Comparison of ENCODE assay signal across 2 cellular contexts in genomic region chr15:52787549-52788098, GRCh38.
A peak's percentile ranks its signal among the peaks of the same experiment; 100 is the strongest.
TF ChIP-seq lines count a peak whose summit lies in the region.

No MANE protein-coding gene starts in this region.

TF ChIP-seq in HepG2, 621 proteins besides CTCF, POLR2A, EP300 and RAD21:
- TF ChIP-seq ZNF138 (CRISPR knock-in tag; IDR thresholded peaks at IDR 0.05; ENCODE audit: low read depth) (no peak), ZNF558 (CRISPR knock-in tag; IDR thresholded peaks at IDR 0.05; ENCODE audit: borderline replicate concordance) (0 out of 2 replicates have a peak, but pooled peaks have one; percentile 33), ZNF607 (CRISPR knock-in tag; IDR thresholded peaks at IDR 0.05; ENCODE audit: borderline replicate concordance) (0 out of 2 replicates have a peak, but pooled peaks have one; percentile 36)

TF ChIP-seq in GM12891, 5 proteins besides CTCF, POLR2A, EP300 and RAD21:
- TF ChIP-seq SPI1 (IDR thresholded peaks at IDR 0.05; ENCODE audit: low read depth, low read length) (no peak), POLR2AphosphoS5 (IDR thresholded peaks at IDR 0.05; ENCODE audit: low read depth, low read length) (no peak), TAF1 (IDR thresholded peaks at IDR 0.05; ENCODE audit: low read depth, low read length) (no peak), POU2F2 (IDR thresholded peaks at IDR 0.05; ENCODE audit: low read depth, low read length) (no peak), PAX5 (IDR thresholded peaks at IDR 0.05; ENCODE audit: insufficient read depth, low read length, severe bottlenecking) (no peak)
